11 cellular contexts compared by ENCODE assay signal in the genomic region with DNA sequence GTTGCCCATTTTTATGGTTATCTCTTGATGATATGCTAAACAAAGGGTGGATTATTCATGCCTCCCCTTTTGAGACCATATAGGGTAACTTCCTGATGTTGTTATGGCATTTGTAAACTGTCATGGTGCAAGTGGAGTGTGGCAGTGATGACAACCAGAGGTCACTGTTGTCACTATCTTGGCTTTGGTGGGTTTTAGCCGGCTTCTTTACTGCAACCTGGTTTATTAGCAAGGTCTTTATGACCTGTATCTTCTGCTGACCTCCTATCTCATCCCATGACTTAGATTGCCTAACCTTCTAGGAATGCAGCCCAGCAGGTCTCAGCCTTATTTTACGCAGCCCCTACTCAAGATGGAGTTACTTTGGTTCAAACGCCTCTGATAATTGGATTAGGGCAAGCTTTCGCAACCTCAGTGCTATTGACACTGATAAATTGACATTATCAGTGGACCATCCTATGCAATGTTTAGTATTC. TPM values are rescaled to one million over a fixed set of nuclear protein-coding genes. Genes with fewer than 3 reads are reported as not detected.
DNase-seq lines count a peak whose midpoint lies in the region; ATAC-seq and TF ChIP-seq lines count a peak whose summit lies in the region.
"Had no signal": no experiment of that assay in that cellular context is flagged by ENCODE, and none has a peak within 500 bp of the region (broad histone marks: within the 10 kb centered on the region; RNA-seq: fewer than 3 reads in every experiment).

No MANE protein-coding gene starts in this region.

- no peaks in the 10 kb centered on the region for H3K36me3 Mint-ChIP-seq in activated T-helper 2 cell treated with anti-CD3 and anti-CD28 coated beads, Interferon-gamma antibody, Interleukin-2, Interleukin-4, amounts not matched to agents 10 μg/mL and 5 μg/mL and 100 μg/mL, durations not matched to agents 14 hours and 24 hours and 36 hours (ENCODE audit: low read depth)

- H3K4me1 Mint-ChIP-seq in activated T-helper 2 cell treated with anti-CD3 and anti-CD28 coated beads, Interferon-gamma antibody, Interleukin-2, Interleukin-4, amounts not matched to agents 10 μg/mL and 5 μg/mL and 100 μg/mL, durations not matched to agents 14 hours and 24 hours and 36 hours (ENCODE audit: low read depth) = peaks cover 17% of the 10 kb centered on the region

- intact Hi-C loops in activated T-helper 2 cell treated with anti-CD3 and anti-CD28 coated beads, Interferon-gamma antibody, Interleukin-2, Interleukin-4, amounts not matched to agents 10 μg/mL and 5 μg/mL and 100 μg/mL, durations not matched to agents 14 hours and 24 hours and 36 hours (cut with micrococcal nuclease) = no loop called here
- intact Hi-C loops in posterior cingulate gyrus (cut with DNase I) = loop anchor here (5.0 kb wide), 1 partner anchor 59 kb away; no protein-coding TSS in a partner anchor

- no peaks in the 10 kb centered on the region for H3K4me1 ChIP-seq in HEK293 (ENCODE audit: control insufficient read depth, insufficient read depth, low read length)

- H3K27ac ChIP-seq in HEK293 (ENCODE audit: extremely low read depth, low read depth, low read length) = no peak overlapping the region

- peak; percentile 43 for TF ChIP-seq CTCF in GM06990 (IDR thresholded peaks at IDR 0.05; ENCODE audit: insufficient read depth, low read length, poor library complexity, severe bottlenecking)
- TF ChIP-seq CTCF in HEK293 (tag by site-specific recombination; IDR thresholded peaks at IDR 0.05) = peak; percentile 42; the same call in 1 of the 2 replicates

- no peaks in the 10 kb centered on the region for H3K9me3 Mint-ChIP-seq in activated T-helper 2 cell treated with anti-CD3 and anti-CD28 coated beads, Interferon-gamma antibody, Interleukin-2, Interleukin-4, amounts not matched to agents 10 μg/mL and 5 μg/mL and 100 μg/mL, durations not matched to agents 14 hours and 24 hours and 36 hours

- CTCF ChIA-PET in HEK293 (lab: Yijun Ruan, JAX) = interaction anchor here (0.6 to 3.1 kb wide), 10 partner anchors 8 to 352 kb away, joined by 3 to 23 read pairs (median 5); no protein-coding TSS in a partner anchor

- H3K27ac Mint-ChIP-seq in activated T-helper 2 cell treated with anti-CD3 and anti-CD28 coated beads, Interferon-gamma antibody, Interleukin-2, Interleukin-4, amounts not matched to agents 10 μg/mL and 5 μg/mL and 100 μg/mL, durations not matched to agents 14 hours and 24 hours and 36 hours = no peak overlapping the region

- H3K4me3 ChIP-seq in GM06990 (replicated peaks; ENCODE audit: low read depth, low read length) (no peak overlapping the region), HEK293 (ENCODE audit: low read depth, low read length) (no peak overlapping the region)

- DNase-seq in GM06990 (ENCODE audit: extremely low read depth, insufficient read length) (no peak), left kidney (ENCODE audit: low read depth, low spot score) (peak; percentile 52), NCI-H2196 (lab: John Stamatoyannopoulos, UW; ENCODE audit: unreplicated experiment) (no peak), posterior cingulate gyrus (no peak), AG20443 (ENCODE audit: low spot score) (no peak)
- DNase-seq in activated T-helper 2 cell treated with anti-CD3 and anti-CD28 coated beads, Interferon-gamma antibody, Interleukin-2, Interleukin-4, amounts not matched to agents 10 μg/mL and 5 μg/mL and 100 μg/mL, durations not matched to agents 14 hours and 24 hours and 36 hours (ENCODE audit: low spot score) = no peak
- DNase-seq: activated T-cell treated with anti-CD3 and anti-CD28 coated beads, Interleukin-2, amount 50 U/mL, for 1 hour; COR-L47; small intestine had no signal

- no peaks in the 10 kb centered on the region for H3K27me3 ChIP-seq in GM06990 (replicated peaks; ENCODE audit: control insufficient read depth, insufficient read depth, low read length)

- peaks cover 3% of the 10 kb centered on the region for H3K27me3 Mint-ChIP-seq in activated T-helper 2 cell treated with anti-CD3 and anti-CD28 coated beads, Interferon-gamma antibody, Interleukin-2, Interleukin-4, amounts not matched to agents 10 μg/mL and 5 μg/mL and 100 μg/mL, durations not matched to agents 14 hours and 24 hours and 36 hours (ENCODE audit: low read depth)

- POLR2A ChIA-PET in HEK293 (lab: Yijun Ruan, JAX) = interaction anchor here (0.5 to 1.8 kb wide), 3 partner anchors 8 to 38 kb away, joined by 4 to 12 read pairs (median 4); a partner anchor contains a TSS

- no peaks in the 10 kb centered on the region for H3K36me3 ChIP-seq in GM06990 (ENCODE audit: control insufficient read depth, insufficient read depth, low read length)
- no peaks in the 10 kb centered on the region for H3K36me3 ChIP-seq in HEK293 (ENCODE audit: control insufficient read depth in 2 of 2, insufficient read depth in 1 of 2, low read length in 2 of 2)

- no peak overlapping the region for H3K4me3 Mint-ChIP-seq in activated T-helper 2 cell treated with anti-CD3 and anti-CD28 coated beads, Interferon-gamma antibody, Interleukin-2, Interleukin-4, amounts not matched to agents 10 μg/mL and 5 μg/mL and 100 μg/mL, durations not matched to agents 14 hours and 24 hours and 36 hours (ENCODE audit: low read depth)

- no peak; the same call in 2 of the 3 replicates for ATAC-seq in SK-N-SH treated with all-trans-retinoic acid at 6 μM for 48 hours

- no peaks in the 10 kb centered on the region for H3K9me3 ChIP-seq in HEK293 (ENCODE audit: control insufficient read depth, insufficient read depth, low read depth, low read length)

TF ChIP-seq in HEK293, 187 proteins besides CTCF, POLR2A, EP300 and RAD21:
- TF ChIP-seq SP2 (tag by site-specific recombination; IDR thresholded peaks at IDR 0.05) (no peak), ZNF654 (tag by site-specific recombination; IDR thresholded peaks at IDR 0.05; ENCODE audit: low read depth) (peak; percentile 18; the same call in 1 of the 2 replicates)

TF ChIP-seq in SK-N-SH treated with all-trans-retinoic acid at 6 μM for 48 hours, 23 proteins besides CTCF, POLR2A, EP300 and RAD21:
- peak; percentile 91 for TF ChIP-seq CSDC2 (CRISPR knock-in tag; IDR thresholded peaks at IDR 0.05)
- TF ChIP-seq ZFP3 (CRISPR knock-in tag; IDR thresholded peaks at IDR 0.05) = peak; percentile 52; the same call in 1 of the 2 replicates
- no peak for TF ChIP-seq ZNF70 (CRISPR knock-in tag; IDR thresholded peaks at IDR 0.05)
- 0 out of 2 replicates have a peak, but pooled peaks have one; percentile 23 for TF ChIP-seq ISL1 (CRISPR knock-in tag; IDR thresholded peaks at IDR 0.05)

RNA-seq across cellular contexts. Expression of a gene that starts 36.9 kb away (rescaled TPM):
- total RNA-seq in activated T-helper 2 cell treated with anti-CD3 and anti-CD28 coated beads, Interferon-gamma antibody, Interleukin-2, Interleukin-4, amounts not matched to agents 10 μg/mL and 5 μg/mL and 100 μg/mL, durations not matched to agents 14 hours and 24 hours and 36 hours = 31.8 and 33.3 TPM in 2 replicates

RNA-seq across cellular contexts. Expression of a gene that starts 37.8 kb away (rescaled TPM):
- total RNA-seq in activated T-helper 2 cell treated with anti-CD3 and anti-CD28 coated beads, Interferon-gamma antibody, Interleukin-2, Interleukin-4, amounts not matched to agents 10 μg/mL and 5 μg/mL and 100 μg/mL, durations not matched to agents 14 hours and 24 hours and 36 hours = 10.2 and 11.9 TPM in 2 replicates
